In the genomic region with DNA sequence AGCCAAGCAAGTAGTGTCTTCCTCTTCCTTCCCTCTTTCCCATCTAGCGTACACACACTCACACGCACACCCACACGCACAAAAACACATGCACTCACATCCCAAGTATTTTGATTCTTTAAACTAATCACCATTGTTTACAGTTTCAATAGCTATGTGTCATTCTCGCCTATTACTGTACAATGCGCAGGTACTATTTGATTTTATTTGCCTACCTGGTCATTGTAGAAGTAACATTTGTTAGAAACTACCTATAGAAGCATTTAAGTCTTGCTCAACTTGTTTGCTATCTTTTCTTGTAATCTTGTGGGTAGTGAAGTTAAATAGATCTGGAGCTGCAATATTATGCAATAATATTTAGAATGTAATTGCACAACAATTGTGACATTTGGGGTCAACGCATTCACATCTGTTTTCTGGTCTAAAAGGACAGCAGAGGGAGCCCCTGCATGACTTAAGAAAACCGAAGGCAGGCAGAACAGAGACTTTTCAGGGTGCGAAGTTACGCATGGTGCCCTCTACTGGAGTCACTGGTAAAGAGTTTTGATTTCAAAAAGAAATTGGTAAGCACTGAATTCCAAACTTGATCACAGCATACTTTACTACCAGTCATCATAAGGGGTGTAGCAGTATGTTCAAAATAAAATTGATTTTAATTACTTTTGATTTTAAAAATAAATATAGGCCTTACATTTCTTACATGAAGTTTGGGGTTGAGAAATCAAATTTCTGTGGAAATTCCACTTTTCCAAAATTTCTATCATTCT, we compare ENCODE assay signal across 1 cellular context.
TF ChIP-seq lines count a peak whose summit lies in the region.

No MANE protein-coding gene starts in this region.

TF ChIP-seq in HCT116, 20 proteins besides CTCF, POLR2A, EP300 and RAD21 (continued from another document):
- TF ChIP-seq, protein P1, sequence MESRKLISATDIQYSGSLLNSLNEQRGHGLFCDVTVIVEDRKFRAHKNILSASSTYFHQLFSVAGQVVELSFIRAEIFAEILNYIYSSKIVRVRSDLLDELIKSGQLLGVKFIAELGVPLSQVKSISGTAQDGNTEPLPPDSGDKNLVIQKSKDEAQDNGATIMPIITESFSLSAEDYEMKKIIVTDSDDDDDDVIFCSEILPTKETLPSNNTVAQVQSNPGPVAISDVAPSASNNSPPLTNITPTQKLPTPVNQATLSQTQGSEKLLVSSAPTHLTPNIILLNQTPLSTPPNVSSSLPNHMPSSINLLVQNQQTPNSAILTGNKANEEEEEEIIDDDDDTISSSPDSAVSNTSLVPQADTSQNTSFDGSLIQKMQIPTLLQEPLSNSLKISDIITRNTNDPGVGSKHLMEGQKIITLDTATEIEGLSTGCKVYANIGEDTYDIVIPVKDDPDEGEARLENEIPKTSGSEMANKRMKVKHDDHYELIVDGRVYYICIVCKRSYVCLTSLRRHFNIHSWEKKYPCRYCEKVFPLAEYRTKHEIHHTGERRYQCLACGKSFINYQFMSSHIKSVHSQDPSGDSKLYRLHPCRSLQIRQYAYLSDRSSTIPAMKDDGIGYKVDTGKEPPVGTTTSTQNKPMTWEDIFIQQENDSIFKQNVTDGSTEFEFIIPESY (IDR thresholded peaks at IDR 0.05; ENCODE audit: extremely low read depth, insufficient replicate concordance, low read length): no peak
- TF ChIP-seq, protein P2, sequence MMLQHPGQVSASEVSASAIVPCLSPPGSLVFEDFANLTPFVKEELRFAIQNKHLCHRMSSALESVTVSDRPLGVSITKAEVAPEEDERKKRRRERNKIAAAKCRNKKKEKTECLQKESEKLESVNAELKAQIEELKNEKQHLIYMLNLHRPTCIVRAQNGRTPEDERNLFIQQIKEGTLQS (IDR thresholded peaks at IDR 0.05): no peak
- TF ChIP-seq CBX3 (IDR thresholded peaks at IDR 0.05; ENCODE audit: low read depth) (peak; percentile 59; the same call in 1 of the 2 replicates), POLR2AphosphoS5 (IDR thresholded peaks at IDR 0.05; ENCODE audit: low read depth, low read length) (no peak)
